ENCODE assay signal across 8 cellular contexts in the genomic region with DNA sequence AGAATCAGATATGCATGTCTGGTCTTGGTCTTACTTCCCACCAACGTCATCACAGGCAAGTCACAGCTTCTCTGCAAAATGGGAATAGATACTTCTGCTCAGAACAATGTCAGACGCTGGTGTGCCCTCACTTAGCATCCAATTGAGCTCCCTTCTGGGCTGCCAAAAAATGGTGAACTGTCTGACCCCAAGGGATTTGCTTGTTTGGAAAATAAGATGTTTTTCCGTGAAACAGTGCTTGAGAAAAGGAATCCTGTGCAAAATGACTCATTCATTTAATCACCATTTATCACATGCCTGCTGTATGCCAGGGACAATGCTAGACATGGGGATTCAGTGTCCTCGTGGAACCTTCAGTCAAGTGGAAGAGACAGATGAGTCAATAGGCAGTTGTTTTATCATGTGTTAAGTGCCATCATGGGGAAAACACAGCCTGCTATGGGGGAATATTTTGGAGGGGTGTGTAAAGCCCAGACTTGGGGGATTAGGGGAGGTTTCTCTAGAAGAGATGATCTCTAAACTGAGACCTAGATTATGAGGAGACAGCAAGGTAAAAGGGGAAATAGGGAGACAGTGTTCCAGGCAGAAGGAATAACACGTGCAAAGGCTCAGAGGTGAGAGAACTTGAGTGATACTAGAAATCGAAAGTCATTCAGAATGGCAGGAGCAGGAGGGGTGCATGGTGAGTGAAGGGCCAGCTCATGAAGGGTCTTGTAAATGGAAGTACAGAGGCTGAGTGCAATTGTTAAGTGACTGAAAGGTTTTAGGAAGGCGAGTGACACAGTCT. TPM values are rescaled to one million over a fixed set of nuclear protein-coding genes. Genes with fewer than 3 reads are reported as not detected.
DNase-seq lines count a peak whose midpoint lies in the region; ATAC-seq and TF ChIP-seq lines count a peak whose summit lies in the region.

No MANE protein-coding gene starts in this region.

- H3K27me3 ChIP-seq in AG04450 (ENCODE audit: control insufficient read depth, insufficient read depth, low read length): no peaks in the 10 kb centered on the region
- H3K27me3 ChIP-seq in CD8-positive, alpha-beta T cell (ENCODE audit: insufficient read depth, low read length): no peaks in the 10 kb centered on the region

- no peaks in the 10 kb centered on the region for H3K9me3 ChIP-seq in AG04450 (ENCODE audit: control insufficient read depth, insufficient read depth, low read length)
- no peaks in the 10 kb centered on the region for H3K9me3 ChIP-seq in CD8-positive, alpha-beta T cell (ENCODE audit: low read length)

- CTCF ChIA-PET in AG04450 (lab: Charles Lee): interaction anchor here (0.7 to 5.2 kb wide), 5 partner anchors 8 to 255 kb away, joined by 3 to 34 read pairs (median 4); no protein-coding TSS in a partner anchor
- CTCF ChIA-PET in CD8-positive, alpha-beta T cell (lab: Charles Lee): no interaction called here

- peak overlapping the region; percentile 36 for H3K4me3 Mint-ChIP-seq in activated T-helper 1 cell treated with anti-CD3 and anti-CD28 coated beads, Interleukin-12 subunit alpha, Interleukin-12 subunit beta, Interleukin-2, Interleukin-4 antibody, amounts not matched to agents 30 ng/mL and 10 ng/mL and 1 ng/mL, durations not matched to agents 14 hours and 24 hours and 36 hours
- H3K4me3 Mint-ChIP-seq in CD8-positive, alpha-beta T cell: no peak overlapping the region

- no peak for DNase-seq in AG04450 (ENCODE audit: low read depth, low spot score)
- DNase-seq in activated T-helper 1 cell treated with anti-CD3 and anti-CD28 coated beads, Interleukin-12 subunit alpha, Interleukin-12 subunit beta, Interleukin-2, Interleukin-4 antibody, amounts not matched to agents 30 ng/mL and 10 ng/mL and 1 ng/mL, durations not matched to agents 14 hours and 24 hours and 36 hours (ENCODE audit: low spot score): no peak
- DNase-seq in mesenteric fat pad (ENCODE audit: low spot score): peak; percentile 5
- no peak for DNase-seq in CD8-positive, alpha-beta T cell
- no peak for DNase-seq in cerebellar nuclear complex (lab: John Stamatoyannopoulos, UW)
- DNase-seq in DMS 273 treated with DMSO at 0.1 percent for 48 hours (lab: John Stamatoyannopoulos, UW): no peak

- H3K27ac ChIP-seq in AG04450 (ENCODE audit: low read depth, low read length): peak overlapping the region; percentile 0
- no peak overlapping the region for H3K27ac ChIP-seq in CD8-positive, alpha-beta T cell (ENCODE audit: low read depth, low read length)

- no peaks in the 10 kb centered on the region for H3K4me1 ChIP-seq in CD8-positive, alpha-beta T cell (ENCODE audit: insufficient read depth, low read length)

- no peak overlapping the region for H3K4me3 ChIP-seq in AG04450 (ENCODE audit: low read depth, low read length)
- H3K4me3 ChIP-seq in CD8-positive, alpha-beta T cell (ENCODE audit: low read depth, low read length): no peak overlapping the region

- POLR2A ChIA-PET in AG04450 (lab: Yijun Ruan, JAX): no interaction called here
- POLR2A ChIA-PET in CD8-positive, alpha-beta T cell (lab: Charles Lee): no interaction called here

- intact Hi-C loops in activated T-helper 1 cell treated with anti-CD3 and anti-CD28 coated beads, Interleukin-12 subunit alpha, Interleukin-12 subunit beta, Interleukin-2, Interleukin-4 antibody, amounts not matched to agents 30 ng/mL and 10 ng/mL and 1 ng/mL, durations not matched to agents 14 hours and 24 hours and 36 hours (cut with micrococcal nuclease): loop anchor here (1.0 to 10.0 kb wide), 9 partner anchors 63 to 397 kb away; partner anchors contain the start of genes LSM11 and MED7
- intact Hi-C loops in CD8-positive, alpha-beta T cell (cut with DNase I, micrococcal nuclease): no loop called here

- H3K4me1 Mint-ChIP-seq in activated T-helper 1 cell treated with anti-CD3 and anti-CD28 coated beads, Interleukin-12 subunit alpha, Interleukin-12 subunit beta, Interleukin-2, Interleukin-4 antibody, amounts not matched to agents 30 ng/mL and 10 ng/mL and 1 ng/mL, durations not matched to agents 14 hours and 24 hours and 36 hours (ENCODE audit: low read depth): peaks cover 47% of the 10 kb centered on the region
- peaks cover 10% of the 10 kb centered on the region for H3K4me1 Mint-ChIP-seq in CD8-positive, alpha-beta T cell (ENCODE audit: low read depth)

- H3K36me3 ChIP-seq in CD8-positive, alpha-beta T cell (ENCODE audit: insufficient read depth, low read length): no peaks in the 10 kb centered on the region

- peaks cover 25% of the 10 kb centered on the region for H3K27me3 Mint-ChIP-seq in activated T-helper 1 cell treated with anti-CD3 and anti-CD28 coated beads, Interleukin-12 subunit alpha, Interleukin-12 subunit beta, Interleukin-2, Interleukin-4 antibody, amounts not matched to agents 30 ng/mL and 10 ng/mL and 1 ng/mL, durations not matched to agents 14 hours and 24 hours and 36 hours (ENCODE audit: insufficient read depth)
- peaks cover 27% of the 10 kb centered on the region for H3K27me3 Mint-ChIP-seq in CD8-positive, alpha-beta T cell (ENCODE audit: low read depth)

- peaks cover 28% of the 10 kb centered on the region for H3K36me3 Mint-ChIP-seq in activated T-helper 1 cell treated with anti-CD3 and anti-CD28 coated beads, Interleukin-12 subunit alpha, Interleukin-12 subunit beta, Interleukin-2, Interleukin-4 antibody, amounts not matched to agents 30 ng/mL and 10 ng/mL and 1 ng/mL, durations not matched to agents 14 hours and 24 hours and 36 hours (ENCODE audit: low read depth)
- no peaks in the 10 kb centered on the region for H3K36me3 Mint-ChIP-seq in CD8-positive, alpha-beta T cell

- H3K9me3 Mint-ChIP-seq in activated T-helper 1 cell treated with anti-CD3 and anti-CD28 coated beads, Interleukin-12 subunit alpha, Interleukin-12 subunit beta, Interleukin-2, Interleukin-4 antibody, amounts not matched to agents 30 ng/mL and 10 ng/mL and 1 ng/mL, durations not matched to agents 14 hours and 24 hours and 36 hours: no peaks in the 10 kb centered on the region
- H3K9me3 Mint-ChIP-seq in CD8-positive, alpha-beta T cell: no peaks in the 10 kb centered on the region

- H3K27ac Mint-ChIP-seq in activated T-helper 1 cell treated with anti-CD3 and anti-CD28 coated beads, Interleukin-12 subunit alpha, Interleukin-12 subunit beta, Interleukin-2, Interleukin-4 antibody, amounts not matched to agents 30 ng/mL and 10 ng/mL and 1 ng/mL, durations not matched to agents 14 hours and 24 hours and 36 hours: peak overlapping the region; percentile 83
- H3K27ac Mint-ChIP-seq in CD8-positive, alpha-beta T cell: no peak overlapping the region

- TF ChIP-seq CTCF in AG04450 (IDR thresholded peaks at IDR 0.05; ENCODE audit: low read depth, low read length): no peak
- no peak for TF ChIP-seq CTCF in CD8-positive, alpha-beta T cell (IDR thresholded peaks at IDR 0.05)

- ATAC-seq in GM19452 (IDR thresholded peaks at IDR 0.05; ENCODE audit: unreplicated experiment) (peak; percentile 5), HG03442 (IDR thresholded peaks at IDR 0.05; ENCODE audit: unreplicated experiment) (no peak)
- no peak for ATAC-seq in CD8-positive, alpha-beta T cell

RNA-seq across cellular contexts. Expression of gene NIPAL4, which starts 3.8 kb away (rescaled TPM):
- polyA plus RNA-seq in AG04450 (2011; rRNA removed): 0.20 and 0.32 TPM in 2 replicates
- 0.56 and 0.78 TPM in 2 replicates for polyA minus RNA-seq in AG04450 (2011; rRNA and poly(A)+ RNA removed)
- 2.2 and 2.3 TPM in 2 replicates for total RNA-seq in activated T-helper 1 cell treated with anti-CD3 and anti-CD28 coated beads, Interleukin-12 subunit alpha, Interleukin-12 subunit beta, Interleukin-2, Interleukin-4 antibody, amounts not matched to agents 30 ng/mL and 10 ng/mL and 1 ng/mL, durations not matched to agents 14 hours and 24 hours and 36 hours
- not detected for total RNA-seq in mesenteric fat pad
- under 1 TPM; 0.25 to 0.41 TPM for total RNA-seq in CD8-positive, alpha-beta T cell
